In genomic region chr17:75799402-75799801, GRCh38 we compare ENCODE assay signal across 20 cellular contexts.
"Had no signal": no experiment of that assay in that cellular context is flagged by ENCODE, and none has a peak within 500 bp of the region (broad histone marks: within the 10 kb centered on the region; RNA-seq: fewer than 3 reads in every experiment).

No MANE protein-coding gene starts in this region.

- H3K4me1 Mint-ChIP-seq: endodermal cell had no signal

- H3K9me3 ChIP-seq: gastroesophageal sphincter, mucosa of descending colon, neutrophil, transverse colon had no signal

- H3K27ac Mint-ChIP-seq: activated CD4-positive, alpha-beta memory T cell treated with anti-CD3 and anti-CD28 coated beads, Interleukin-2, amount 10 ng/mL, durations not matched to agents 7 days and 5 days; activated CD4-positive, alpha-beta T cell treated with anti-CD3 and anti-CD28 coated beads for 36 hours; endodermal cell had no signal

- H3K4me1 ChIP-seq: gastroesophageal sphincter, transverse colon had no signal

- H3K4me3 ChIP-seq: dorsolateral prefrontal cortex, gastroesophageal sphincter, mucosa of descending colon, transverse colon had no signal

- H3K27ac ChIP-seq: dorsolateral prefrontal cortex, gastroesophageal sphincter, neutrophil, transverse colon, VCaP had no signal

- H3K9me3 Mint-ChIP-seq: activated CD4-positive, alpha-beta memory T cell treated with anti-CD3 and anti-CD28 coated beads, Interleukin-2, amount 10 ng/mL, durations not matched to agents 7 days and 5 days; endodermal cell had no signal

- H3K27me3 Mint-ChIP-seq: activated CD4-positive, alpha-beta memory T cell treated with anti-CD3 and anti-CD28 coated beads, Interleukin-2, amount 10 ng/mL, durations not matched to agents 7 days and 5 days; activated CD4-positive, alpha-beta T cell treated with anti-CD3 and anti-CD28 coated beads for 36 hours; naive thymus-derived CD4-positive, alpha-beta T cell had no signal

- H3K4me3 Mint-ChIP-seq: activated CD4-positive, alpha-beta memory T cell treated with anti-CD3 and anti-CD28 coated beads, Interleukin-2, amount 10 ng/mL, durations not matched to agents 7 days and 5 days; activated CD4-positive, alpha-beta T cell treated with anti-CD3 and anti-CD28 coated beads for 36 hours; endodermal cell; naive thymus-derived CD4-positive, alpha-beta T cell had no signal

- FAIRE-seq: islet of Langerhans had no signal

- H3K27me3 ChIP-seq: dorsolateral prefrontal cortex, gastroesophageal sphincter, neutrophil, transverse colon had no signal

- DNase-seq: activated CD4-positive, alpha-beta memory T cell treated with anti-CD3 and anti-CD28 coated beads, Interleukin-2, amount 10 ng/mL, durations not matched to agents 7 days and 5 days; activated CD4-positive, alpha-beta T cell treated with anti-CD3 and anti-CD28 coated beads for 36 hours; activated CD8-positive, alpha-beta memory T cell treated with anti-CD3 and anti-CD28 coated beads, Interleukin-2, amount 50 U/mL, for 4 hours; activated T-cell treated with anti-CD3 and anti-CD28 coated beads, Interleukin-2, amount 50 U/mL, for 48 hours; endodermal cell; erythroblast; mucosa of descending colon; naive thymus-derived CD4-positive, alpha-beta T cell; retina; stimulated activated CD4-positive, alpha-beta T cell treated with anti-CD3 and anti-CD28 coated beads, Interleukin-15, amount 100 ng/mL, for 24 hours; stimulated activated CD4-positive, alpha-beta T cell treated with anti-CD3 and anti-CD28 coated beads, Interleukin-4, amount 100 ng/mL, for 1 hour; stimulated activated naive CD4-positive, alpha-beta T cell treated with Interleukin-2 at 50 U/mL for 16 hours; substantia nigra; transverse colon had no signal

- ATAC-seq: activated CD4-positive, alpha-beta T cell treated with anti-CD3 and anti-CD28 coated beads for 36 hours; gastroesophageal sphincter; left lobe of liver; mucosa of descending colon; naive thymus-derived CD4-positive, alpha-beta T cell had no signal
